1 cellular context compared by ENCODE assay signal in genomic region chr15:70342141-70342540, GRCh38.
TF ChIP-seq lines count a peak whose summit lies in the region.

No MANE protein-coding gene starts in this region.

TF ChIP-seq in WTC11, 78 proteins besides CTCF, POLR2A, EP300 and RAD21 (continued from another document):
- TF ChIP-seq, protein P1, sequence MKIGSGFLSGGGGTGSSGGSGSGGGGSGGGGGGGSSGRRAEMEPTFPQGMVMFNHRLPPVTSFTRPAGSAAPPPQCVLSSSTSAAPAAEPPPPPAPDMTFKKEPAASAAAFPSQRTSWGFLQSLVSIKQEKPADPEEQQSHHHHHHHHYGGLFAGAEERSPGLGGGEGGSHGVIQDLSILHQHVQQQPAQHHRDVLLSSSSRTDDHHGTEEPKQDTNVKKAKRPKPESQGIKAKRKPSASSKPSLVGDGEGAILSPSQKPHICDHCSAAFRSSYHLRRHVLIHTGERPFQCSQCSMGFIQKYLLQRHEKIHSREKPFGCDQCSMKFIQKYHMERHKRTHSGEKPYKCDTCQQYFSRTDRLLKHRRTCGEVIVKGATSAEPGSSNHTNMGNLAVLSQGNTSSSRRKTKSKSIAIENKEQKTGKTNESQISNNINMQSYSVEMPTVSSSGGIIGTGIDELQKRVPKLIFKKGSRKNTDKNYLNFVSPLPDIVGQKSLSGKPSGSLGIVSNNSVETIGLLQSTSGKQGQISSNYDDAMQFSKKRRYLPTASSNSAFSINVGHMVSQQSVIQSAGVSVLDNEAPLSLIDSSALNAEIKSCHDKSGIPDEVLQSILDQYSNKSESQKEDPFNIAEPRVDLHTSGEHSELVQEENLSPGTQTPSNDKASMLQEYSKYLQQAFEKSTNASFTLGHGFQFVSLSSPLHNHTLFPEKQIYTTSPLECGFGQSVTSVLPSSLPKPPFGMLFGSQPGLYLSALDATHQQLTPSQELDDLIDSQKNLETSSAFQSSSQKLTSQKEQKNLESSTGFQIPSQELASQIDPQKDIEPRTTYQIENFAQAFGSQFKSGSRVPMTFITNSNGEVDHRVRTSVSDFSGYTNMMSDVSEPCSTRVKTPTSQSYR (CRISPR knock-in tag; IDR thresholded peaks at IDR 0.05), result no peak
- TF ChIP-seq OVOL2 (CRISPR knock-in tag; IDR thresholded peaks at IDR 0.05; ENCODE audit: borderline replicate concordance), result no peak
- TF ChIP-seq, protein P2, sequence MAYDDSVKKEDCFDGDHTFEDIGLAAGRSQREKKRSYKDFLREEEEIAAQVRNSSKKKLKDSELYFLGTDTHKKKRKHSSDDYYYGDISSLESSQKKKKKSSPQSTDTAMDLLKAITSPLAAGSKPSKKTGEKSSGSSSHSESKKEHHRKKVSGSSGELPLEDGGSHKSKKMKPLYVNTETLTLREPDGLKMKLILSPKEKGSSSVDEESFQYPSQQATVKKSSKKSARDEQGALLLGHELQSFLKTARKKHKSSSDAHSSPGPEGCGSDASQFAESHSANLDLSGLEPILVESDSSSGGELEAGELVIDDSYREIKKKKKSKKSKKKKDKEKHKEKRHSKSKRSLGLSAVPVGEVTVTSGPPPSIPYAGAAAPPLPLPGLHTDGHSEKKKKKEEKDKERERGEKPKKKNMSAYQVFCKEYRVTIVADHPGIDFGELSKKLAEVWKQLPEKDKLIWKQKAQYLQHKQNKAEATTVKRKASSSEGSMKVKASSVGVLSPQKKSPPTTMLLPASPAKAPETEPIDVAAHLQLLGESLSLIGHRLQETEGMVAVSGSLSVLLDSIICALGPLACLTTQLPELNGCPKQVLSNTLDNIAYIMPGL (CRISPR knock-in tag; IDR thresholded peaks at IDR 0.05), result no peak
- TF ChIP-seq NR2C2 (CRISPR knock-in tag; IDR thresholded peaks at IDR 0.05), result no peak
- no peak for TF ChIP-seq E2F4 (CRISPR knock-in tag; IDR thresholded peaks at IDR 0.05; ENCODE audit: borderline replicate concordance, low read depth)
- no peak for TF ChIP-seq ZNF671 (CRISPR knock-in tag; IDR thresholded peaks at IDR 0.05)
- no peak for TF ChIP-seq CREB1 (CRISPR knock-in tag; IDR thresholded peaks at IDR 0.05)
- TF ChIP-seq, protein P3, sequence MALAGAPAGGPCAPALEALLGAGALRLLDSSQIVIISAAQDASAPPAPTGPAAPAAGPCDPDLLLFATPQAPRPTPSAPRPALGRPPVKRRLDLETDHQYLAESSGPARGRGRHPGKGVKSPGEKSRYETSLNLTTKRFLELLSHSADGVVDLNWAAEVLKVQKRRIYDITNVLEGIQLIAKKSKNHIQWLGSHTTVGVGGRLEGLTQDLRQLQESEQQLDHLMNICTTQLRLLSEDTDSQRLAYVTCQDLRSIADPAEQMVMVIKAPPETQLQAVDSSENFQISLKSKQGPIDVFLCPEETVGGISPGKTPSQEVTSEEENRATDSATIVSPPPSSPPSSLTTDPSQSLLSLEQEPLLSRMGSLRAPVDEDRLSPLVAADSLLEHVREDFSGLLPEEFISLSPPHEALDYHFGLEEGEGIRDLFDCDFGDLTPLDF (CRISPR knock-in tag; IDR thresholded peaks at IDR 0.05), result no peak
- no peak for TF ChIP-seq MXD4 (CRISPR knock-in tag; IDR thresholded peaks at IDR 0.05; ENCODE audit: borderline replicate concordance)
- TF ChIP-seq ZNF425 (CRISPR knock-in tag; conservative IDR thresholded peaks at IDR 0.05), result no peak
